ENCODE assay signal across 16 cellular contexts in the genomic region with DNA sequence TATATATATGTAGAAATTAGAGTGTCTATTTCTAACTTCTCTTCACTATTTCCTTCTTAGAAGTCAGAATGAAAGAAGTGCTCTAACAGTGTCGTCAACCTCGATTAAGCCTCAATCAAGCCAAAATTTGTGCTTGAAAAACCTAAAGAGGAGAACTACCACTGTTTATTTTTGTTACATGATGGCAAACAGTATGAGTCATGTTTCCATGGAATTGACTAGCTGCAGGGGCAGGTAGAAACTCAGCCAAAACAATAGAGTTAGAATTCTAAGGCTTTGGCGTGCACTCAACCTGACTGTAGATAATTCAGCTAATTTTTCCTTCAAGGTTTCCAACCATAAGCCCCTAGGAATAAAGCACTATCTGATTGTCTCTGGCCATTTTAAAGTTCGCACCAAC.
DNase-seq lines count a peak whose midpoint lies in the region; ATAC-seq, FAIRE-seq and TF ChIP-seq lines count a peak whose summit lies in the region.
"Had no signal": no experiment of that assay in that cellular context is flagged by ENCODE, and none has a peak within 500 bp of the region (broad histone marks: within the 10 kb centered on the region; RNA-seq: fewer than 3 reads in every experiment).

No MANE protein-coding gene starts in this region.

- H3K4me3 ChIP-seq in adipocyte (ENCODE audit: low read length) = no peak overlapping the region
- H3K4me3 ChIP-seq in keratinocyte (ENCODE audit: control insufficient read depth in 2 of 3, extremely low read depth in 1 of 3, insufficient read depth in 2 of 3, low read depth in 1 of 3, low read length in 3 of 3) = no peak overlapping the region
- no peak overlapping the region for H3K4me3 ChIP-seq in upper lobe of left lung
- H3K4me3 ChIP-seq: gastroesophageal sphincter, PC-9 had no signal

- H3K9ac ChIP-seq in adipocyte (ENCODE audit: low read length) = no peak overlapping the region
- peak overlapping the region; percentile 16 for H3K9ac ChIP-seq in keratinocyte (ENCODE audit: control insufficient read depth, extremely low read depth, insufficient read depth, low read length)

- no peaks in the 10 kb centered on the region for H3K9me1 ChIP-seq in keratinocyte (ENCODE audit: control insufficient read depth, extremely low read depth, insufficient read depth, low read length)

- H3K79me2 ChIP-seq in keratinocyte (ENCODE audit: control insufficient read depth, insufficient read depth, low read length) = no peaks in the 10 kb centered on the region

- H3K9me3 ChIP-seq in adipocyte (ENCODE audit: control insufficient read depth, low read length) (no peaks in the 10 kb centered on the region), keratinocyte (ENCODE audit: control insufficient read depth, low read depth, low read length) (no peaks in the 10 kb centered on the region), upper lobe of left lung (no peaks in the 10 kb centered on the region)
- H3K9me3 ChIP-seq: gastroesophageal sphincter had no signal

- H2AFZ ChIP-seq in keratinocyte (ENCODE audit: control insufficient read depth, low read length) = no peak overlapping the region
- H2AFZ ChIP-seq: PC-9 had no signal

- TF ChIP-seq CTCF in keratinocyte (optimal IDR thresholded peaks at IDR 0.05 in 1 of 3, IDR thresholded peaks at IDR 0.05 in 1 of 3, conservative IDR thresholded peaks at IDR 0.05 in 1 of 3; ENCODE audit: extremely low read depth in 1 of 3, insufficient read depth in 2 of 3, low read length in 3 of 3) (no peak), upper lobe of left lung (IDR thresholded peaks at IDR 0.05) (no peak)

- no peak for TF ChIP-seq POLR2A in upper lobe of left lung (IDR thresholded peaks at IDR 0.05)

- 71 to 83% methylated on average over 4 of the region's 4 CpGs for WGBS in upper lobe of left lung, 2 donors

- no peak for FAIRE-seq in keratinocyte (lab: Jason Lieb, UNC)
- FAIRE-seq: HTR-8/SVneo had no signal

- H3K27ac ChIP-seq in keratinocyte (ENCODE audit: control insufficient read depth, insufficient read depth, low read length) (peak overlapping the region; percentile 59), upper lobe of left lung (no peak overlapping the region)
- H3K27ac ChIP-seq: gastroesophageal sphincter, PC-9, WERI-Rb-1 had no signal

- H4K20me1 ChIP-seq in keratinocyte (ENCODE audit: control insufficient read depth, extremely low read depth, insufficient read depth, low read length) = no peaks in the 10 kb centered on the region

- no peak for ATAC-seq in upper lobe of left lung (ENCODE audit: low FRiP score in 2 of 2)

- H3K27me3 ChIP-seq in adipocyte (replicated peaks; ENCODE audit: control insufficient read depth, insufficient read depth, low read length) = peaks cover 3% of the 10 kb centered on the region
- no peaks in the 10 kb centered on the region for H3K27me3 ChIP-seq in keratinocyte (ENCODE audit: control insufficient read depth, extremely low read depth, insufficient read depth, low read length)
- H3K27me3 ChIP-seq in upper lobe of left lung = no peaks in the 10 kb centered on the region
- H3K27me3 ChIP-seq: gastroesophageal sphincter had no signal

- H3K4me2 ChIP-seq in keratinocyte (ENCODE audit: control insufficient read depth, extremely low read depth, insufficient read depth, low read depth, low read length) = peak overlapping the region; percentile 61
- H3K4me2 ChIP-seq: PC-9 had no signal

- dilution Hi-C loops in keratinocyte (cut with MboI; ENCODE audit: extremely low pct_ligation_motif_present, low sequenced_read_pairs) = no loop called here

- H3K4me1 ChIP-seq in adipocyte (ENCODE audit: control insufficient read depth, insufficient read depth, low read length) (peaks cover 4% of the 10 kb centered on the region), keratinocyte (ENCODE audit: control insufficient read depth, extremely low read depth, insufficient read depth, low read length) (peaks cover 9% of the 10 kb centered on the region), upper lobe of left lung (no peaks in the 10 kb centered on the region)
- H3K4me1 ChIP-seq: gastroesophageal sphincter had no signal

- H3K36me3 ChIP-seq in adipocyte (ENCODE audit: control insufficient read depth, insufficient read depth, low read length, severe bottlenecking) = no peaks in the 10 kb centered on the region
- H3K36me3 ChIP-seq in keratinocyte (ENCODE audit: control insufficient read depth in 2 of 2, extremely low read depth in 1 of 2, insufficient read depth in 2 of 2, low read length in 2 of 2) = no peaks in the 10 kb centered on the region
- no peaks in the 10 kb centered on the region for H3K36me3 ChIP-seq in upper lobe of left lung
- H3K36me3 ChIP-seq: gastroesophageal sphincter, WERI-Rb-1 had no signal

- DNase-seq in DMS153 treated with DMSO at 0.1 percent for 48 hours (lab: John Stamatoyannopoulos, UW; ENCODE audit: unreplicated experiment) (peak; percentile 17), HT1080 (ENCODE audit: low read depth) (peak; percentile 26), adipocyte (ENCODE audit: low read depth) (peak; percentile 27), keratinocyte (ENCODE audit: low read depth, low spot score) (no peak), medulla oblongata (ENCODE audit: extremely low spot score) (no peak), upper lobe of left lung (no peak)
- DNase-seq in stimulated activated CD4-positive, alpha-beta T cell treated with anti-CD3 and anti-CD28 coated beads, Interleukin-2, amount 100 ng/mL, for 48 hours = no peak
- DNase-seq: activated naive CD4-positive, alpha-beta T cell treated with anti-CD3 and anti-CD28 coated beads, Interleukin-2, amount 50 U/mL, for 16 hours; DND-41; effector memory CD4-positive, alpha-beta T cell; immature natural killer cell; stimulated activated CD4-positive, alpha-beta T cell treated with anti-CD3 and anti-CD28 coated beads, Interleukin-12 subunit alpha, Interleukin-12 subunit beta, amount 100 ng/mL, for 4 hours; WERI-Rb-1 had no signal

- no peak for TF ChIP-seq EP300 in upper lobe of left lung (IDR thresholded peaks at IDR 0.05)

Comparison
In these comparisons a context has a peak if more than half of its experiments do, and no peak if none do; other contexts are left out.
1. DNase-seq: peak in DMS153 treated with DMSO at 0.1 percent for 48 hours (single experiment), HT1080 (single experiment) and adipocyte (single experiment); none in keratinocyte (single experiment), stimulated activated CD4-positive, alpha-beta T cell treated with anti-CD3 and anti-CD28 coated beads, Interleukin-2, amount 100 ng/mL, for 48 hours (0 of 2), medulla oblongata (single experiment) and upper lobe of left lung (0 of 2).